In the genomic region with DNA sequence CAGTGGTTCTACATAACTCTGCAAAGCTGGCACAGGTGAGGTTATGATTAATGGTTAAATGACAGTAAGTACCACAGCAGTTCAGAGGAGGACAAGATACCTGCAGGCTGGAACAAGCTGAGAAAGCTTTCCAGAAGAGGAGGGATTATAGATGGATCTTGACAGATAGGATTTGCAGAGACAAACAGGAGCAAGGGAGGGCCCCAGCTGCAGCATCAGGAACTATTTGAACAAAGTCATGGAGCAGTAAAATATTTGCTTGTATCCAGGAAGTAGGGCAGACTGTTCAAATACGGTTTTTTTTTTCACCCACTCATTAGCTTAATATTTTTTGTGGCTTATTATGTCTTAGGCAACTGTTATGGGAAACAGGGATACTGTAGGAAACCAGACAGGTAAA, we compare ENCODE assay signal across 1 cellular context.
TF ChIP-seq lines count a peak whose summit lies in the region.

No MANE protein-coding gene starts in this region.

TF ChIP-seq in GM23338, 12 proteins besides CTCF, POLR2A, EP300 and RAD21 (continued from another document):
- TF ChIP-seq, protein P1, sequence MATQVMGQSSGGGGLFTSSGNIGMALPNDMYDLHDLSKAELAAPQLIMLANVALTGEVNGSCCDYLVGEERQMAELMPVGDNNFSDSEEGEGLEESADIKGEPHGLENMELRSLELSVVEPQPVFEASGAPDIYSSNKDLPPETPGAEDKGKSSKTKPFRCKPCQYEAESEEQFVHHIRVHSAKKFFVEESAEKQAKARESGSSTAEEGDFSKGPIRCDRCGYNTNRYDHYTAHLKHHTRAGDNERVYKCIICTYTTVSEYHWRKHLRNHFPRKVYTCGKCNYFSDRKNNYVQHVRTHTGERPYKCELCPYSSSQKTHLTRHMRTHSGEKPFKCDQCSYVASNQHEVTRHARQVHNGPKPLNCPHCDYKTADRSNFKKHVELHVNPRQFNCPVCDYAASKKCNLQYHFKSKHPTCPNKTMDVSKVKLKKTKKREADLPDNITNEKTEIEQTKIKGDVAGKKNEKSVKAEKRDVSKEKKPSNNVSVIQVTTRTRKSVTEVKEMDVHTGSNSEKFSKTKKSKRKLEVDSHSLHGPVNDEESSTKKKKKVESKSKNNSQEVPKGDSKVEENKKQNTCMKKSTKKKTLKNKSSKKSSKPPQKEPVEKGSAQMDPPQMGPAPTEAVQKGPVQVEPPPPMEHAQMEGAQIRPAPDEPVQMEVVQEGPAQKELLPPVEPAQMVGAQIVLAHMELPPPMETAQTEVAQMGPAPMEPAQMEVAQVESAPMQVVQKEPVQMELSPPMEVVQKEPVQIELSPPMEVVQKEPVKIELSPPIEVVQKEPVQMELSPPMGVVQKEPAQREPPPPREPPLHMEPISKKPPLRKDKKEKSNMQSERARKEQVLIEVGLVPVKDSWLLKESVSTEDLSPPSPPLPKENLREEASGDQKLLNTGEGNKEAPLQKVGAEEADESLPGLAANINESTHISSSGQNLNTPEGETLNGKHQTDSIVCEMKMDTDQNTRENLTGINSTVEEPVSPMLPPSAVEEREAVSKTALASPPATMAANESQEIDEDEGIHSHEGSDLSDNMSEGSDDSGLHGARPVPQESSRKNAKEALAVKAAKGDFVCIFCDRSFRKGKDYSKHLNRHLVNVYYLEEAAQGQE (IDR thresholded peaks at IDR 0.05; ENCODE audit: unreplicated experiment) = no peak
- TF ChIP-seq EZH2 (IDR thresholded peaks at IDR 0.05; ENCODE audit: low read depth, unreplicated experiment) = no peak
- no peak for TF ChIP-seq STAT1 (IDR thresholded peaks at IDR 0.05; ENCODE audit: unreplicated experiment)
- no peak for TF ChIP-seq ZNF331 (CRISPR knock-in tag; IDR thresholded peaks at IDR 0.05; ENCODE audit: low read depth)
- TF ChIP-seq JUNB (IDR thresholded peaks at IDR 0.05; ENCODE audit: unreplicated experiment) = no peak
- no peak for TF ChIP-seq ZNF114 (CRISPR knock-in tag; IDR thresholded peaks at IDR 0.05)
- TF ChIP-seq CREB1 (CRISPR knock-in tag; IDR thresholded peaks at IDR 0.05; ENCODE audit: low read depth) = no peak
- no peak for TF ChIP-seq NANOG (IDR thresholded peaks at IDR 0.05; ENCODE audit: borderline replicate concordance)
- no peak for TF ChIP-seq EZH2phosphoT487 (IDR thresholded peaks at IDR 0.05; ENCODE audit: unreplicated experiment)
- TF ChIP-seq POLR2AphosphoS5 (IDR thresholded peaks at IDR 0.05; ENCODE audit: low read depth) = no peak
